Comparison of ENCODE assay signal across 28 cellular contexts in the genomic region with DNA sequence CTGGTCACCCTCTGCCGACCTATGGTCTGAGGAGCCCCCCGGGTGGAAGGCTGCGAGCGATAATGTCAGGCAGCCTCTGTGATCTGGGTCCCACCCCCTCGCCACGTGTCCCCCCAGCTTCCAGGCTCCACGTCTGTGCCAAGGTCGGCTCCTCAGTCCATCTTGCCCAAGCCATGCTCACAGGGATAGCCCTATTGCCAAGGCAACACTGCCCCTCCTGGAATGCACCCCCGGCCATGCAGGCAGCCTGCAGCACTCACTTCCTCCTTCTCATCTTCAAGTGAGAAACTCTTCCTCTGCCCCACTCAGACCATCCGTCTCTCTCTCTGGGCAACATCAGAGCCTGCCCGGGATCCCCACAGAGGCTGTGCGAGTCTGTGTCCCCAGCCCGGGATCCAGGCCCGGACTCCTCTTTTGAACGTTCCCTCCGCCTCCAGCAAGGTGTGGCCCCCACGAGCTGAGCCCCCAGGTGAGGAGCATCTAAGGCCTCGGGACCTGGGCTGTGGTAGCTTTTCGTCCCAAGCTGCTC.
"Had no signal": no experiment of that assay in that cellular context is flagged by ENCODE, and none has a peak within 500 bp of the region (broad histone marks: within the 10 kb centered on the region; RNA-seq: fewer than 3 reads in every experiment).

No MANE protein-coding gene starts in this region.

- H3K36me3 ChIP-seq: breast epithelium, left lung, right lobe of liver, stomach, thyroid gland had no signal

- H3K4me3 Mint-ChIP-seq: activated CD8-positive, alpha-beta memory T cell treated with anti-CD3 and anti-CD28 coated beads, Interleukin-2, amount 10 ng/mL, durations not matched to agents 7 days and 5 days; activated CD8-positive, alpha-beta T cell treated with anti-CD3 and anti-CD28 coated beads, Interleukin-2, amount 10 ng/mL, durations not matched to agents 7 days and 5 days; activated naive CD4-positive, alpha-beta T cell treated with anti-CD3 and anti-CD28 coated beads, Interleukin-2, amount 50 U/mL, for 24 hours; central memory CD8-positive, alpha-beta T cell; natural killer cell; stimulated activated effector memory CD8-positive, alpha-beta T cell treated with anti-CD3 and anti-CD28 coated beads, Interleukin-12 subunit alpha, Interleukin-12 subunit beta, amount 100 ng/mL, for 72 hours; T-helper 1 cell treated with Interleukin-12 subunit alpha and Interleukin-12 subunit beta and Interleukin-4 antibody, amounts not matched to agents 30 μg/mL and 1 μg/mL, for 36 hours had no signal

- ATAC-seq: activated CD8-positive, alpha-beta memory T cell treated with anti-CD3 and anti-CD28 coated beads, Interleukin-2, amount 10 ng/mL, durations not matched to agents 7 days and 5 days; activated CD8-positive, alpha-beta T cell treated with anti-CD3 and anti-CD28 coated beads, Interleukin-2, amount 10 ng/mL, durations not matched to agents 7 days and 5 days; left lung; natural killer cell had no signal

- H3K27ac ChIP-seq: breast epithelium, epithelial cell of prostate, left lung, right lobe of liver, skin epidermis, stomach, thyroid gland, VCaP had no signal

- H3K27ac Mint-ChIP-seq: activated CD8-positive, alpha-beta memory T cell treated with anti-CD3 and anti-CD28 coated beads, Interleukin-2, amount 10 ng/mL, durations not matched to agents 7 days and 5 days; activated CD8-positive, alpha-beta T cell treated with anti-CD3 and anti-CD28 coated beads, Interleukin-2, amount 10 ng/mL, durations not matched to agents 7 days and 5 days; activated naive CD4-positive, alpha-beta T cell treated with anti-CD3 and anti-CD28 coated beads, Interleukin-2, amount 50 U/mL, for 24 hours; activated T-helper 2 cell treated with anti-CD3 and anti-CD28 coated beads, Interferon-gamma antibody, Interleukin-2, Interleukin-4, amounts not matched to agents 10 μg/mL and 5 μg/mL and 100 μg/mL, durations not matched to agents 14 hours and 24 hours and 36 hours; natural killer cell; stimulated activated effector memory CD8-positive, alpha-beta T cell treated with anti-CD3 and anti-CD28 coated beads, Interleukin-12 subunit alpha, Interleukin-12 subunit beta, amount 100 ng/mL, for 72 hours; T-helper 1 cell treated with Interleukin-12 subunit alpha and Interleukin-12 subunit beta and Interleukin-4 antibody, amounts not matched to agents 30 μg/mL and 1 μg/mL, for 36 hours had no signal

- H3K9me3 ChIP-seq: right lobe of liver, thyroid gland had no signal

- H3K36me3 Mint-ChIP-seq: activated CD8-positive, alpha-beta memory T cell treated with anti-CD3 and anti-CD28 coated beads, Interleukin-2, amount 10 ng/mL, durations not matched to agents 7 days and 5 days; activated naive CD4-positive, alpha-beta T cell treated with anti-CD3 and anti-CD28 coated beads, Interleukin-2, amount 50 U/mL, for 24 hours; natural killer cell; stimulated activated effector memory CD8-positive, alpha-beta T cell treated with anti-CD3 and anti-CD28 coated beads, Interleukin-12 subunit alpha, Interleukin-12 subunit beta, amount 100 ng/mL, for 72 hours had no signal

- H3K4me3 ChIP-seq: breast epithelium, left lung, lung, right lobe of liver, skin epidermis, stomach, thyroid gland had no signal

- FAIRE-seq: frontal cortex, TTC549 had no signal

- H3K4me1 ChIP-seq: breast epithelium, left lung, right lobe of liver, stomach, thyroid gland had no signal

- H3K9me3 Mint-ChIP-seq: activated naive CD4-positive, alpha-beta T cell treated with anti-CD3 and anti-CD28 coated beads, Interleukin-2, amount 50 U/mL, for 24 hours; activated T-helper 2 cell treated with anti-CD3 and anti-CD28 coated beads, Interferon-gamma antibody, Interleukin-2, Interleukin-4, amounts not matched to agents 10 μg/mL and 5 μg/mL and 100 μg/mL, durations not matched to agents 14 hours and 24 hours and 36 hours; central memory CD8-positive, alpha-beta T cell; natural killer cell; stimulated activated effector memory CD8-positive, alpha-beta T cell treated with anti-CD3 and anti-CD28 coated beads, Interleukin-12 subunit alpha, Interleukin-12 subunit beta, amount 100 ng/mL, for 72 hours; T-helper 1 cell treated with Interleukin-12 subunit alpha and Interleukin-12 subunit beta and Interleukin-4 antibody, amounts not matched to agents 30 μg/mL and 1 μg/mL, for 36 hours had no signal

- DNase-seq: activated CD4-positive, alpha-beta T cell treated with anti-CD3 and anti-CD28 coated beads for 48 hours; activated CD8-positive, alpha-beta memory T cell treated with anti-CD3 and anti-CD28 coated beads, Interleukin-2, amount 10 ng/mL, durations not matched to agents 7 days and 5 days; activated CD8-positive, alpha-beta T cell treated with anti-CD3 and anti-CD28 coated beads, Interleukin-2, amount 10 ng/mL, durations not matched to agents 7 days and 5 days; activated T-cell treated with anti-CD3 and anti-CD28 coated beads, Interleukin-2, amount 50 U/mL, for 48 hours; dermis blood vessel endothelial cell; effector CD4-positive, alpha-beta T cell; kidney glomerular epithelial cell; natural killer cell; right lobe of liver; stimulated activated CD4-positive, alpha-beta T cell treated with anti-CD3 and anti-CD28 coated beads, Interleukin-12 subunit alpha, Interleukin-12 subunit beta, amount 100 ng/mL, for 4 hours; stimulated activated CD4-positive, alpha-beta T cell treated with anti-CD3 and anti-CD28 coated beads, Interleukin-4, amount 100 ng/mL, for 1 hour; stomach; SW 1271; T-helper 9 cell; thyroid gland had no signal

- H3K4me1 Mint-ChIP-seq: activated CD8-positive, alpha-beta memory T cell treated with anti-CD3 and anti-CD28 coated beads, Interleukin-2, amount 10 ng/mL, durations not matched to agents 7 days and 5 days; activated naive CD4-positive, alpha-beta T cell treated with anti-CD3 and anti-CD28 coated beads, Interleukin-2, amount 50 U/mL, for 24 hours; central memory CD8-positive, alpha-beta T cell; natural killer cell; stimulated activated effector memory CD8-positive, alpha-beta T cell treated with anti-CD3 and anti-CD28 coated beads, Interleukin-12 subunit alpha, Interleukin-12 subunit beta, amount 100 ng/mL, for 72 hours had no signal

- H3K27me3 Mint-ChIP-seq: activated CD8-positive, alpha-beta memory T cell treated with anti-CD3 and anti-CD28 coated beads, Interleukin-2, amount 10 ng/mL, durations not matched to agents 7 days and 5 days had no signal

- H3K27me3 ChIP-seq: right lobe of liver, thyroid gland had no signal
